ENCODE assay signal across 26 cellular contexts in the genomic region with DNA sequence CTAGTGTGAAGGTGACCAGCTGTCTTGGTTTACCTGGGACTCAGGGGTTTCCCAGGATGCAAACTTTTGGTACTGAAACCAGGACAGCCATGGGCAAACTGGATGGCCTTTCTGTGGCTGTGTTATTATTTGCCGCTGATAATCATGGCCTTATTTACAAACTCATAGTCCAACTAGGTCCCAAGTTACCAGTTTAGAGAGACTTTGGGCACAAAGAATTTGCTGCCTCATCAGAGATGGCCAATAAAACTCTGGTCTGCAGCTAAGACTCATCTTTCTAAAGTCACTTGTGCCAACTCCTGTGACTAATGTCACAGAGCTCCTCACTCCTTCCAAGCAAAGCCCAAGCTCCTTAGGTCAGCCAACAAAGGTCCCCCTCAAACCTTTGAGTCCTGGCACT. TPM values are rescaled to one million over a fixed set of nuclear protein-coding genes. Genes with fewer than 3 reads are reported as not detected.
"Had no signal": no experiment of that assay in that cellular context is flagged by ENCODE, and none has a peak within 500 bp of the region (broad histone marks: within the 10 kb centered on the region; RNA-seq: fewer than 3 reads in every experiment).

No MANE protein-coding gene starts in this region.

- H2AFZ ChIP-seq: hepatocyte, parathyroid adenoma had no signal

- H3K4me3 Mint-ChIP-seq: activated CD4-positive, alpha-beta memory T cell treated with anti-CD3 and anti-CD28 coated beads, Interleukin-2, amount 10 ng/mL, durations not matched to agents 7 days and 5 days; activated CD8-positive, alpha-beta memory T cell treated with anti-CD3 and anti-CD28 coated beads, Interleukin-2, amount 10 ng/mL, durations not matched to agents 7 days and 5 days; activated naive CD8-positive, alpha-beta T cell treated with anti-CD3 and anti-CD28 coated beads for 36 hours; activated T-helper 1 cell treated with anti-CD3 and anti-CD28 coated beads, Interleukin-12 subunit alpha, Interleukin-12 subunit beta, Interleukin-2, Interleukin-4 antibody, amounts not matched to agents 30 ng/mL and 10 ng/mL and 1 ng/mL, durations not matched to agents 14 hours and 24 hours and 36 hours; central memory CD8-positive, alpha-beta T cell; effector memory CD8-positive, alpha-beta T cell; memory B cell; nephron; stimulated activated effector memory CD8-positive, alpha-beta T cell treated with anti-CD3 and anti-CD28 coated beads, Interleukin-12 subunit alpha, Interleukin-12 subunit beta, amount 100 ng/mL, for 72 hours; stimulated activated naive CD8-positive, alpha-beta T cell treated with anti-CD3 and anti-CD28 coated beads, Interleukin-15, amount 100 ng/mL, for 72 hours; T-helper 17 cell had no signal

- ATAC-seq: activated CD8-positive, alpha-beta memory T cell treated with anti-CD3 and anti-CD28 coated beads, Interleukin-2, amount 10 ng/mL, durations not matched to agents 7 days and 5 days; effector memory CD8-positive, alpha-beta T cell; esophagus mucosa; right cardiac atrium; stimulated activated effector memory CD8-positive, alpha-beta T cell treated with anti-CD3 and anti-CD28 coated beads, Interleukin-12 subunit alpha, Interleukin-12 subunit beta, amount 100 ng/mL, for 72 hours; stimulated activated naive CD8-positive, alpha-beta T cell treated with anti-CD3 and anti-CD28 coated beads, Interleukin-15, amount 100 ng/mL, for 72 hours; T-helper 17 cell had no signal

- H3K27me3 Mint-ChIP-seq: activated naive CD8-positive, alpha-beta T cell treated with anti-CD3 and anti-CD28 coated beads for 36 hours; central memory CD8-positive, alpha-beta T cell; effector memory CD8-positive, alpha-beta T cell; stimulated activated naive CD8-positive, alpha-beta T cell treated with anti-CD3 and anti-CD28 coated beads, Interleukin-15, amount 100 ng/mL, for 72 hours had no signal

- H3K36me3 ChIP-seq: breast epithelium, colonic mucosa, suprapubic skin, tibial nerve had no signal

- H3K9me3 ChIP-seq: breast epithelium, colonic mucosa, suprapubic skin, tibial nerve had no signal

- DNase-seq: activated CD4-positive, alpha-beta memory T cell treated with anti-CD3 and anti-CD28 coated beads, Interleukin-2, amount 10 ng/mL, durations not matched to agents 7 days and 5 days; activated CD4-positive, alpha-beta T cell treated with anti-CD3 and anti-CD28 coated beads for 4 hours; activated CD4-positive, CD25-positive, alpha-beta regulatory T cell; activated CD8-positive, alpha-beta memory T cell treated with anti-CD3 and anti-CD28 coated beads, Interleukin-2, amount 10 ng/mL, durations not matched to agents 7 days and 5 days; activated gamma-delta T cell treated with Interleukin-2 at 50 U/mL for 16 hours; activated naive CD8-positive, alpha-beta T cell treated with anti-CD3 and anti-CD28 coated beads for 36 hours; colonic mucosa; dorsolateral prefrontal cortex; effector memory CD8-positive, alpha-beta T cell; glutamatergic neuron; right cardiac atrium; stimulated activated CD4-positive, alpha-beta T cell treated with anti-CD3 and anti-CD28 coated beads, Interleukin-2, amount 100 ng/mL, for 24 hours; stimulated activated naive CD8-positive, alpha-beta T cell treated with anti-CD3 and anti-CD28 coated beads, Interleukin-15, amount 100 ng/mL, for 72 hours; T-helper 17 cell had no signal

- H3K9me3 Mint-ChIP-seq: activated CD4-positive, alpha-beta memory T cell treated with anti-CD3 and anti-CD28 coated beads, Interleukin-2, amount 10 ng/mL, durations not matched to agents 7 days and 5 days; activated naive CD8-positive, alpha-beta T cell treated with anti-CD3 and anti-CD28 coated beads for 36 hours; memory B cell; nephron; stimulated activated effector memory CD8-positive, alpha-beta T cell treated with anti-CD3 and anti-CD28 coated beads, Interleukin-12 subunit alpha, Interleukin-12 subunit beta, amount 100 ng/mL, for 72 hours; stimulated activated naive CD8-positive, alpha-beta T cell treated with anti-CD3 and anti-CD28 coated beads, Interleukin-15, amount 100 ng/mL, for 72 hours had no signal

- H3K4me1 Mint-ChIP-seq: memory B cell, nephron had no signal

- H3K9ac ChIP-seq: parathyroid adenoma had no signal

- H3K36me3 Mint-ChIP-seq: memory B cell; stimulated activated effector memory CD8-positive, alpha-beta T cell treated with anti-CD3 and anti-CD28 coated beads, Interleukin-12 subunit alpha, Interleukin-12 subunit beta, amount 100 ng/mL, for 72 hours had no signal

- H3K4me3 ChIP-seq: breast epithelium, colonic mucosa, dorsolateral prefrontal cortex, hepatocyte, skin epidermis, suprapubic skin, tibial nerve had no signal

- H3K27me3 ChIP-seq: breast epithelium, colonic mucosa, dorsolateral prefrontal cortex, hepatocyte, suprapubic skin, tibial nerve had no signal

- H3K27ac Mint-ChIP-seq: activated CD4-positive, alpha-beta memory T cell treated with anti-CD3 and anti-CD28 coated beads, Interleukin-2, amount 10 ng/mL, durations not matched to agents 7 days and 5 days; activated CD8-positive, alpha-beta memory T cell treated with anti-CD3 and anti-CD28 coated beads, Interleukin-2, amount 10 ng/mL, durations not matched to agents 7 days and 5 days; activated naive CD8-positive, alpha-beta T cell treated with anti-CD3 and anti-CD28 coated beads for 36 hours; activated T-helper 1 cell treated with anti-CD3 and anti-CD28 coated beads, Interleukin-12 subunit alpha, Interleukin-12 subunit beta, Interleukin-2, Interleukin-4 antibody, amounts not matched to agents 30 ng/mL and 10 ng/mL and 1 ng/mL, durations not matched to agents 14 hours and 24 hours and 36 hours; effector memory CD8-positive, alpha-beta T cell; memory B cell; nephron; stimulated activated effector memory CD8-positive, alpha-beta T cell treated with anti-CD3 and anti-CD28 coated beads, Interleukin-12 subunit alpha, Interleukin-12 subunit beta, amount 100 ng/mL, for 72 hours; T-helper 17 cell had no signal

- H3K27ac ChIP-seq: breast epithelium, colonic mucosa, dorsolateral prefrontal cortex, hepatocyte, parathyroid adenoma, suprapubic skin, tibial nerve had no signal

- H3K4me2 ChIP-seq: hepatocyte had no signal

- H3K4me1 ChIP-seq: breast epithelium, colonic mucosa, parathyroid adenoma, suprapubic skin, tibial nerve had no signal

RNA-seq across cellular contexts. Expression of a gene that starts 51.7 kb away (rescaled TPM):
- total RNA-seq: activated T-helper 1 cell treated with anti-CD3 and anti-CD28 coated beads, Interleukin-12 subunit alpha, Interleukin-12 subunit beta, Interleukin-2, Interleukin-4 antibody, amounts not matched to agents 30 ng/mL and 10 ng/mL and 1 ng/mL, durations not matched to agents 14 hours and 24 hours and 36 hours had no signal
